13 cellular contexts compared by ENCODE assay signal in the genomic region with DNA sequence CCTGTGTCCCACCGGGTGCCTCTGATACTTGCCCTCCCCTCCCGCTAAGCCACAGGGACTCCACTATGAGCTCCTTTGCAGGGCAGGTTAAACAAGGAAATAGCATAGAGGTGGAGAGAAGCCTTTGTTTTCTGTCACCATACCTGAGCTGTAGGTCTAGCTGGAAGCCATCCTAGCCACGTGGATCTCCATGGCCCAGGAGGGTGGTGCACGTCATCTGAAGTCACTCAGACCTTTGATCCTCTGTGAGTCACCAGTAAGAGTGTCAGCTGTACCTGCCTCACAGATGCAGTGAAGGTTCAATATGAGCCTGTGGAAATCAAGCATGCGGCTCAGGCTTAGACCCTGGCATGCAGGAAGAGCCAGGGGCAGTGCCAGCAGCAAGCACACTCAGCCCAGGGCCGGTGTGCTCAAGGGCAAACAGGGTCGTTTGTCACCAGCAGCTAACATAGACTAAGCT. TPM values are rescaled to one million over a fixed set of nuclear protein-coding genes. Genes with fewer than 3 reads are reported as not detected.
A peak's percentile ranks its signal among the peaks of the same experiment; 100 is the strongest.
DNase-seq lines count a peak whose midpoint lies in the region; ATAC-seq and TF ChIP-seq lines count a peak whose summit lies in the region.
"Had no signal": no experiment of that assay in that cellular context is flagged by ENCODE, and none has a peak within 500 bp of the region (broad histone marks: within the 10 kb centered on the region; RNA-seq: fewer than 3 reads in every experiment).

No MANE protein-coding gene starts in this region.

- H3K4me1 ChIP-seq in heart left ventricle: peaks cover 0 to 5% (median 0%) of the 10 kb centered on the region in 12 donors
- peaks cover 0 to 16% (median 13%) of the 10 kb centered on the region in 4 donors for H3K4me1 ChIP-seq in transverse colon

- H3K9me3 ChIP-seq in heart left ventricle: peaks cover 0 to 4% (median 0%) of the 10 kb centered on the region in 12 donors
- no peaks in the 10 kb centered on the region for H3K9me3 ChIP-seq in transverse colon

- no peaks in the 10 kb centered on the region for H3K4me1 Mint-ChIP-seq in osteocyte (ENCODE audit: unreplicated experiment)

- TF ChIP-seq POLR2A in heart left ventricle (IDR thresholded peaks at IDR 0.05) (no peak), transverse colon (IDR thresholded peaks at IDR 0.05) (no peak)

- in situ Hi-C loops in transverse colon (cut with MboI; ENCODE audit: low pct_ligation_motif_present in 1 of 4, low pct_unique_long_range_greater_than_20kb in 1 of 4, low sequenced_read_pairs in 3 of 4): no loop called here

- intact Hi-C loops in heart left ventricle (cut with DNase I): no loop called here
- intact Hi-C loops in transverse colon (cut with DNase I; ENCODE audit: low total_unique reads): no loop called here

- ATAC-seq in heart left ventricle (peak in 3 of 4 donors; percentile 60 to 82 (median 64)), HG03045 (IDR thresholded peaks at IDR 0.05; ENCODE audit: unreplicated experiment) (no peak), GM21390 (IDR thresholded peaks at IDR 0.05; ENCODE audit: unreplicated experiment) (no peak)

- H3K27ac ChIP-seq in heart left ventricle (no peak overlapping the region), transverse colon (peak overlapping the region; percentile 26 to 70 (median 60))
- H3K27ac ChIP-seq: coronary artery, ovary had no signal

- 66 to 95% (median 67%) methylated on average over 4 to 7 of the region's 7 CpGs for WGBS in heart left ventricle, 4 donors
- 47 to 60% methylated on average over 1 to 4 of the region's 7 CpGs for WGBS in transverse colon (ENCODE audit: low coverage in 1 of 2), 2 donors

- peak; percentile 20 for DNase-seq in stimulated activated CD4-positive, alpha-beta T cell treated with anti-CD3 and anti-CD28 coated beads, Interleukin-1b, Interleukin-23, amount 100 ng/mL, for 48 hours
- no peak for DNase-seq in stimulated activated CD4-positive, alpha-beta T cell treated with anti-CD3 and anti-CD28 coated beads, Interleukin-12 subunit alpha, Interleukin-12 subunit beta, amount 100 ng/mL, for 4 hours
- DNase-seq in NCI-H774 (lab: John Stamatoyannopoulos, UW) (peak; percentile 35), heart left ventricle (peak in 1 of 5 donors; percentile 47), transverse colon (peak; percentile 80), osteocyte (ENCODE audit: extremely low spot score, unreplicated experiment) (no peak)
- DNase-seq: foreskin fibroblast, GOT3, Kasumi-1, ovary had no signal

- H3K27ac Mint-ChIP-seq in osteocyte (ENCODE audit: unreplicated experiment): no peak overlapping the region

- no peak overlapping the region for H3K4me3 ChIP-seq in heart left ventricle
- no peak overlapping the region for H3K4me3 ChIP-seq in transverse colon
- H3K4me3 ChIP-seq: coronary artery, ovary had no signal

- H3K27me3 ChIP-seq in heart left ventricle (no peaks in the 10 kb centered on the region), transverse colon (no peaks in the 10 kb centered on the region)
- H3K27me3 ChIP-seq: ovary had no signal

- TF ChIP-seq EP300 in transverse colon (IDR thresholded peaks at IDR 0.05; ENCODE audit: low read depth): no peak

- no peak overlapping the region for H3K4me3 Mint-ChIP-seq in osteocyte (ENCODE audit: unreplicated experiment)

- H3K36me3 ChIP-seq in heart left ventricle: peaks cover 0 to 51% (median 19%) of the 10 kb centered on the region in 9 donors
- no peaks in the 10 kb centered on the region for H3K36me3 ChIP-seq in transverse colon
- H3K36me3 ChIP-seq: ovary had no signal

- H3K9me3 Mint-ChIP-seq in osteocyte (ENCODE audit: unreplicated experiment): peaks cover 8% of the 10 kb centered on the region

- H3K36me3 Mint-ChIP-seq in osteocyte (ENCODE audit: unreplicated experiment): peaks cover 36% of the 10 kb centered on the region

- no peaks in the 10 kb centered on the region for H3K27me3 Mint-ChIP-seq in osteocyte (ENCODE audit: unreplicated experiment)

- TF ChIP-seq CTCF in heart left ventricle (IDR thresholded peaks at IDR 0.05): no peak
- no peak for TF ChIP-seq CTCF in transverse colon (IDR thresholded peaks at IDR 0.05)
- no peak for TF ChIP-seq CTCF in osteocyte (IDR thresholded peaks at IDR 0.05)

RNA-seq across cellular contexts. Expression of gene ASS1, which starts 55.1 kb away (rescaled TPM):
- total RNA-seq in heart left ventricle (100 to 1,000 TPM in 3 of 9 donors, 10 to 100 TPM in 6; 31.5 to 154 (median 60.5) TPM), transverse colon (100 to 1,000 TPM in 3 of 4 donors, 10 to 100 TPM in 1; 57.9 to 345 (median 266) TPM), osteocyte (217 and 219 TPM in 2 replicates)
- 10 to 100 TPM; 56.5 to 88.6 TPM for polyA plus RNA-seq in heart left ventricle

Comparison
In these comparisons a context has a peak if more than half of its experiments do, and no peak if none do; other contexts are left out.
1. DNase-seq: peak in stimulated activated CD4-positive, alpha-beta T cell treated with anti-CD3 and anti-CD28 coated beads, Interleukin-1b, Interleukin-23, amount 100 ng/mL, for 48 hours (single experiment), NCI-H774 (single experiment) and transverse colon (single experiment); none in stimulated activated CD4-positive, alpha-beta T cell treated with anti-CD3 and anti-CD28 coated beads, Interleukin-12 subunit alpha, Interleukin-12 subunit beta, amount 100 ng/mL, for 4 hours (single experiment) and osteocyte (single experiment).
2. ATAC-seq: peak in heart left ventricle (3 of 4); none in HG03045 (single experiment) and GM21390 (single experiment).
3. H3K27ac ChIP-seq: peak in transverse colon (4 of 4); none in heart left ventricle (0 of 12).